10 cellular contexts compared by ENCODE assay signal in the genomic region with DNA sequence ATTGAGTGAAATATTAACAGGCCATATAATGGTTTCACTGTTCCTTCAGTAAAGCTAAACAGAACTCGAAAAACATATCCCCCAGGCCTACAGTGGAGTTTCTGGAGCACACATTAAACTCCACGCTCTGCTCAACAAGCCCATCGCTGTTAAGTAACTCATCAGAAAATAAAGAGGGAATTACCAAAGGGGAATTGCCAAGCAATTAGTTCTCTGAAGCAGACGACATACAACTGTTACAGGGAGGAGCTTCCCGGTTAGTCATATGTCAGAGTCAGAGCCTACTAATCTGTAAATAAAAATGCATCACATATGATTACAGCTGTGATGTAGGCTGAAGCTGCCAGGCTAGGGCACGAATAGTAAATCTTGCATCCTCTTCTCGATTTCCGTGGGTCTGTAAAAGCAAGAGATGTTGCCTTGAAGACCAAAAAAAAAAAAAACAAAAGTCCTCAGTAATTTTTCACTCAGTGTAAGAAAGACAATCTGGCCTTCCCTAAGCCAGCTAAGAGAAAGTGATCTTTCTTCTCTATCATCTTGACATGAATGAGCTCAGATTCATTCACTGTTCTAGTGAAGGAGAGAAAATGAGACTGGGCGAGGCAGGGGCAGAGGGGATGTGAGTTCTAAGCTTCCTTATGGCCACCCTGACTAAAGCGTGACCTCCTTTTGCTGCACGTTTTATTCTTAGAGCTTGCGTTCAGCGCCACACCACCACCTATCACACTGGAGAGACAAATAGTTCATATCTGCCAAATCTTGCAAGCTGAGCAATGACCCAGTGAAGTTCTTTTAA. TPM values are rescaled to one million over a fixed set of nuclear protein-coding genes. Genes with fewer than 3 reads are reported as not detected.
DNase-seq lines count a peak whose midpoint lies in the region; ATAC-seq, FAIRE-seq and TF ChIP-seq lines count a peak whose summit lies in the region.
"Had no signal": no experiment of that assay in that cellular context is flagged by ENCODE, and none has a peak within 500 bp of the region (broad histone marks: within the 10 kb centered on the region; RNA-seq: fewer than 3 reads in every experiment).

No MANE protein-coding gene starts in this region.

- no peak overlapping the region for H3K27ac ChIP-seq in CD8-positive, alpha-beta memory T cell (ENCODE audit: low read depth, low read length)
- H3K27ac ChIP-seq in RWPE1: no peak overlapping the region

- H3K27ac Mint-ChIP-seq in CD8-positive, alpha-beta memory T cell: peak overlapping the region; percentile 34 to 91 (median 82)

- peaks cover 7% of the 10 kb centered on the region for H3K4me1 ChIP-seq in CD8-positive, alpha-beta memory T cell (ENCODE audit: insufficient read depth, low read length)

- ATAC-seq in omental fat pad (ENCODE audit: low FRiP score) (peak; percentile 83), HG02571 (IDR thresholded peaks at IDR 0.05; ENCODE audit: unreplicated experiment) (no peak), HG02763 (IDR thresholded peaks at IDR 0.05; ENCODE audit: unreplicated experiment) (no peak)

- POLR2A ChIA-PET in CD8-positive, alpha-beta memory T cell (lab: Charles Lee): interaction anchor here (1.3 to 2.2 kb wide), 2 partner anchors 11 to 14 kb away, joined by 5 to 21 read pairs; partner anchors contain the start of gene ATXN1
- POLR2A ChIA-PET in RWPE1 (lab: Yijun Ruan, JAX; ENCODE audit: low non-redundant PET): interaction anchor here (0.8 kb wide), 1 partner anchor 14 kb away, joined by 6 read pairs; the partner anchor contains the start of gene ATXN1

- peaks cover 4% of the 10 kb centered on the region for H3K36me3 ChIP-seq in CD8-positive, alpha-beta memory T cell (ENCODE audit: insufficient read depth, low read length)

- no peak for FAIRE-seq in GM12891 (lab: Jason Lieb, UNC)

- no peak for TF ChIP-seq POLR2A in GM12891 (IDR thresholded peaks at IDR 0.05; ENCODE audit: low read depth, low read length)

- no peak overlapping the region for H3K4me3 ChIP-seq in CD8-positive, alpha-beta memory T cell (ENCODE audit: low read length)

- H3K27me3 Mint-ChIP-seq in CD8-positive, alpha-beta memory T cell: no peaks in the 10 kb centered on the region

- peaks cover 74 to 99% (median 99%) of the 10 kb centered on the region in 3 donors for H3K4me1 Mint-ChIP-seq in CD8-positive, alpha-beta memory T cell

- no peaks in the 10 kb centered on the region for H3K9me3 ChIP-seq in CD8-positive, alpha-beta memory T cell (ENCODE audit: low read length)

- TF ChIP-seq CTCF in RWPE1 (conservative IDR thresholded peaks at IDR 0.05; ENCODE audit: low read depth): no peak
- no peak for TF ChIP-seq CTCF in omental fat pad (IDR thresholded peaks at IDR 0.05)

- DNase-seq in CD8-positive, alpha-beta memory T cell: no peak
- DNase-seq in RWPE1 (ENCODE audit: low spot score) (peak; percentile 54), fibroblast of gingiva (ENCODE audit: low read depth) (peak; percentile 38), omental fat pad (ENCODE audit: low spot score) (no peak), globus pallidus (ENCODE audit: low spot score) (no peak), GM12891 (ENCODE audit: insufficient read length, low spot score) (no peak)
- DNase-seq: KG1, T-helper 2 cell had no signal

- no peaks in the 10 kb centered on the region for H3K9me3 Mint-ChIP-seq in CD8-positive, alpha-beta memory T cell

- no peaks in the 10 kb centered on the region for H3K27me3 ChIP-seq in CD8-positive, alpha-beta memory T cell (ENCODE audit: insufficient read depth, low read length, poor library complexity, severe bottlenecking)

- H3K36me3 Mint-ChIP-seq in CD8-positive, alpha-beta memory T cell: peaks cover 3 to 81% (median 24%) of the 10 kb centered on the region in 3 donors

- CTCF ChIA-PET in CD8-positive, alpha-beta memory T cell (lab: Charles Lee): interaction anchor here (0.9 to 1.7 kb wide), 5 partner anchors 10 to 24 kb away, joined by 3 to 15 read pairs (median 3); partner anchors contain the start of gene ATXN1
- CTCF ChIA-PET in RWPE1 (lab: Yijun Ruan, JAX): interaction anchor here (0.6 to 0.9 kb wide), 2 partner anchors 16 to 338 kb away, joined by 4 to 6 read pairs; no protein-coding TSS in a partner anchor

- H3K4me3 Mint-ChIP-seq in CD8-positive, alpha-beta memory T cell: peak overlapping the region in 6 of 7 donors; percentile 24 to 65 (median 46)

TF ChIP-seq in GM12891, 5 proteins besides CTCF, POLR2A, EP300 and RAD21:
- TF ChIP-seq PAX5 (IDR thresholded peaks at IDR 0.05; ENCODE audit: insufficient read depth, low read length, severe bottlenecking) (no peak), POU2F2 (IDR thresholded peaks at IDR 0.05; ENCODE audit: low read depth, low read length) (no peak), POLR2AphosphoS5 (IDR thresholded peaks at IDR 0.05; ENCODE audit: low read depth, low read length) (no peak), SPI1 (IDR thresholded peaks at IDR 0.05; ENCODE audit: low read depth, low read length) (no peak), TAF1 (IDR thresholded peaks at IDR 0.05; ENCODE audit: low read depth, low read length) (no peak)

RNA-seq across cellular contexts. Expression of gene ATXN1, which starts 13.8 kb away (rescaled TPM):
- 100 to 1,000 TPM; 111 to 114 TPM for total RNA-seq in CD8-positive, alpha-beta memory T cell
- polyA plus RNA-seq in CD8-positive, alpha-beta memory T cell: 20.0 TPM
- 10 to 100 TPM; 26.4 to 46.4 (median 36.1) TPM for total RNA-seq in omental fat pad
- polyA plus RNA-seq in GM12891 (2012; ENCODE audit: low read depth, missing spikeins): 14.3 TPM

Comparison
In these comparisons a context has a peak if more than half of its experiments do, and no peak if none do; other contexts are left out.
1. DNase-seq: peak in RWPE1 (single experiment) and fibroblast of gingiva (single experiment); none in CD8-positive, alpha-beta memory T cell (0 of 5), omental fat pad (single experiment), globus pallidus (single experiment) and GM12891 (single experiment).